Comparison of ENCODE assay signal across 8 cellular contexts in genomic region chr1:206278683-206279082, GRCh38.
DNase-seq lines count a peak whose midpoint lies in the region; ATAC-seq, FAIRE-seq and TF ChIP-seq lines count a peak whose summit lies in the region.
"Not testable (repeated sequence)": the region's sequence is repeated elsewhere in the genome, so short reads cannot be mapped to it uniquely, and the experiment has no call there.

No MANE protein-coding gene starts in this region.

- CTCF ChIA-PET in K562 (lab: Yijun Ruan, JAX; ENCODE audit: low intra/inter-chr PET ratio), result not testable (repeated sequence)

- TF ChIP-seq RAD21 in K562 (CRISPR knock-in tag; conservative IDR thresholded peaks at IDR 0.05 in 1 of 2, IDR thresholded peaks at IDR 0.05 in 1 of 2), result peak; percentile 49 to 61

- ATAC-seq in K562, result peak; percentile 77

- H3K36me3 ChIP-seq in K562 (ENCODE audit: control insufficient read depth, insufficient read depth, low read length), result not testable (repeated sequence)

- not testable (repeated sequence) for H3K27ac ChIP-seq in K562 (ENCODE audit: extremely low read depth, low read depth, low read length)

- TF ChIP-seq POLR2A in K562 (conservative IDR thresholded peaks at IDR 0.05), result not testable (repeated sequence)

- peak; percentile 1 for DNase-seq in AG10803 (ENCODE audit: low read depth)
- peak; percentile 8 for DNase-seq in GF-D8 (lab: John Stamatoyannopoulos, UW)
- DNase-seq in M059J (ENCODE audit: low read depth), result peak; percentile 25
- peak; percentile 5 for DNase-seq in RPMI8226
- peak in 1 of 4 experiments; percentile 33 for DNase-seq in K562 (ENCODE audit: extremely low read depth in 1 of 4, low spot score in 3 of 4)
- peak; percentile 3 for DNase-seq in fibroblast of the aortic adventitia (ENCODE audit: low read depth)
- DNase-seq in kidney tubule cell (ENCODE audit: low spot score), result peak; percentile 0
- peak; percentile 10 for DNase-seq in pons (ENCODE audit: low spot score)

- intact Hi-C loops in K562 (cut with micrococcal nuclease), result not testable (repeated sequence)

- not testable (repeated sequence) for H3K4me3 ChIP-seq in AG10803 (ENCODE audit: low read length); K562; fibroblast of the aortic adventitia (ENCODE audit: low read depth, low read length)

- 29% methylated on average over 3 of the region's 4 CpGs for WGBS in K562 (ENCODE audit: insufficient coverage, low coverage, missing lambda C conversion rate)

- not testable (repeated sequence) for H3K4me1 ChIP-seq in K562 (replicated peaks in 1 of 2; ENCODE audit: control insufficient read depth in 2 of 2, insufficient read depth in 2 of 2, low read length in 2 of 2)

- in situ Hi-C loops in K562 (cut with MboI), result not testable (repeated sequence)

- H3K27me3 ChIP-seq in K562 (ENCODE audit: control insufficient read depth in 2 of 2, insufficient read depth in 2 of 2, low read length in 2 of 2), result not testable (repeated sequence)

- not testable (repeated sequence) for FAIRE-seq in K562 (lab: Jason Lieb, UNC)

- TF ChIP-seq CTCF in AG10803 (conservative IDR thresholded peaks at IDR 0.05; ENCODE audit: low read length); fibroblast of the aortic adventitia (IDR thresholded peaks at IDR 0.05; ENCODE audit: insufficient read depth, low read length): not testable (repeated sequence)
- peak in 1 of 3 experiments; percentile 20; a peak in 2 of 6 replicates for TF ChIP-seq CTCF in K562 (IDR thresholded peaks at IDR 0.05 in 2 of 3, conservative IDR thresholded peaks at IDR 0.05 in 1 of 3; ENCODE audit: insufficient read depth in 2 of 3, low read depth in 1 of 3, low read length in 3 of 3)

- POLR2A ChIA-PET in K562 (lab: Yijun Ruan, JAX), result not testable (repeated sequence)

- not testable (repeated sequence) for TF ChIP-seq EP300 in K562 (IDR thresholded peaks at IDR 0.05; ENCODE audit: low read length)

- not testable (repeated sequence) for H3K4me2 ChIP-seq in K562 (ENCODE audit: insufficient read depth, low read length)

- not testable (repeated sequence) for H3K9me1 ChIP-seq in K562 (ENCODE audit: control insufficient read depth, insufficient read depth, low read length)

- not testable (repeated sequence) for H2AFZ ChIP-seq in K562 (ENCODE audit: low read depth, low read length)

- not testable (repeated sequence) for H3K9ac ChIP-seq in K562 (ENCODE audit: insufficient read depth in 1 of 2, low read depth in 2 of 2, low read length in 2 of 2)

- not testable (repeated sequence) for BruUV-seq in K562 (replicated peaks; lab: Mats Ljungman, UMichigan)

- not testable (repeated sequence) for H3K9me3 ChIP-seq in K562 (replicated peaks; ENCODE audit: control insufficient read depth, insufficient read depth, low read depth, low read length)

- H3K79me2 ChIP-seq in K562 (ENCODE audit: control insufficient read depth, insufficient read depth, low read length), result not testable (repeated sequence)

- H4K20me1 ChIP-seq in K562 (replicated peaks; ENCODE audit: control insufficient read depth, insufficient read depth, low read length), result not testable (repeated sequence)

TF ChIP-seq in K562, 482 proteins besides CTCF, POLR2A, EP300 and RAD21 (continues in another document):
- TF ChIP-seq TARDBP (IDR thresholded peaks at IDR 0.05) (peak; percentile 28; the same call in 1 of the 2 replicates), ATF1 (tag; IDR thresholded peaks at IDR 0.05) (0 out of 2 replicates have a peak, but pooled peaks have one; percentile 22), BRD9 (IDR thresholded peaks at IDR 0.05; ENCODE audit: low read depth, partially characterized antibody) (peak; percentile 59), DPF2 (IDR thresholded peaks at IDR 0.05) (0 out of 2 replicates have a peak, but pooled peaks have one; percentile 16), ELF4 (CRISPR knock-in tag; IDR thresholded peaks at IDR 0.05) (peak; percentile 75; the same call in 1 of the 2 replicates), SMARCE1 (IDR thresholded peaks at IDR 0.05) (peak; percentile 32; the same call in 1 of the 2 replicates), E2F8 (IDR thresholded peaks at IDR 0.05; ENCODE audit: low read depth, partially characterized antibody) (peak; percentile 59), NCOA1 (IDR thresholded peaks at IDR 0.05; ENCODE audit: low read depth) (0 out of 2 replicates have a peak, but pooled peaks have one; percentile 24), ETV1 (tag; conservative IDR thresholded peaks at IDR 0.05; ENCODE audit: low read depth) (0 out of 2 replicates have a peak, but pooled peaks have one; percentile 32), ATF3 (IDR thresholded peaks at IDR 0.05) (peak; percentile 80), CTBP1 (IDR thresholded peaks at IDR 0.05; ENCODE audit: borderline replicate concordance) (peak; percentile 25; the same call in 1 of the 2 replicates)
- not testable (repeated sequence) for TF ChIP-seq ATF1 (CRISPR knock-in tag; IDR thresholded peaks at IDR 0.05); ATF3 (CRISPR knock-in tag; conservative IDR thresholded peaks at IDR 0.05)
